ENCODE assay signal across 18 cellular contexts in genomic region chr7:112296416-112296815, GRCh38.
DNase-seq lines count a peak whose midpoint lies in the region; ATAC-seq, FAIRE-seq and TF ChIP-seq lines count a peak whose summit lies in the region.
"Had no signal": no experiment of that assay in that cellular context is flagged by ENCODE, and none has a peak within 500 bp of the region (broad histone marks: within the 10 kb centered on the region; RNA-seq: fewer than 3 reads in every experiment).

No MANE protein-coding gene starts in this region.

- peak; percentile 30 for FAIRE-seq in small intestine (lab: Jason Lieb, UNC)
- FAIRE-seq: H1 had no signal

- DNase-seq in DMS 273 (lab: John Stamatoyannopoulos, UW; ENCODE audit: unreplicated experiment), result peak; percentile 19
- DNase-seq in DMS 273 treated with DMSO at 0.1 percent for 48 hours (lab: John Stamatoyannopoulos, UW), result no peak
- DNase-seq in cardiac fibroblast (ENCODE audit: low read depth in 2 of 2), result peak; percentile 18 to 43
- DNase-seq in foreskin fibroblast, result peak; percentile 1 to 20
- no peak for DNase-seq in small intestine
- DNase-seq in midbrain (lab: John Stamatoyannopoulos, UW), result no peak
- DNase-seq in ascending aorta (ENCODE audit: low spot score in 2 of 2), result no peak
- DNase-seq: Calu3; CD4-positive, alpha-beta memory T cell; DMS79; NCI-H187; NCI-H446; NCI-H69; OCI-M1; SIG-M5 had no signal

- no peak overlapping the region for H3K4me3 ChIP-seq in cardiac fibroblast (replicated peaks in 1 of 2; ENCODE audit: low read depth in 2 of 2, low read length in 2 of 2)
- H3K4me3 ChIP-seq in foreskin fibroblast (ENCODE audit: low read depth in 1 of 2, low read length in 2 of 2), result no peak overlapping the region
- no peak overlapping the region for H3K4me3 ChIP-seq in small intestine (ENCODE audit: low read depth in 1 of 2, low read length in 2 of 2)
- H3K4me3 ChIP-seq in ascending aorta, result no peak overlapping the region

- H3K27me3 ChIP-seq in small intestine (ENCODE audit: control insufficient read depth in 2 of 2, insufficient read depth in 2 of 2, low read length in 2 of 2) (no peaks in the 10 kb centered on the region), ascending aorta (no peaks in the 10 kb centered on the region)

- intact Hi-C loops in ascending aorta (cut with DNase I), result no loop called here

- H3K9me3 ChIP-seq in small intestine (ENCODE audit: control insufficient read depth, low read depth), result no peaks in the 10 kb centered on the region
- no peaks in the 10 kb centered on the region for H3K9me3 ChIP-seq in ascending aorta

- H3K36me3 ChIP-seq in small intestine (ENCODE audit: control insufficient read depth in 2 of 2, insufficient read depth in 2 of 2, low read length in 2 of 2) (peaks cover 2% of the 10 kb centered on the region in 2 donors), ascending aorta (no peaks in the 10 kb centered on the region)

- TF ChIP-seq CTCF in cardiac fibroblast (IDR thresholded peaks at IDR 0.05; ENCODE audit: low read depth, low read length), result no peak
- TF ChIP-seq CTCF in foreskin fibroblast (IDR thresholded peaks at IDR 0.05; ENCODE audit: low read depth, low read length), result no peak
- no peak for TF ChIP-seq CTCF in ascending aorta (IDR thresholded peaks at IDR 0.05)

- H3K4me1 ChIP-seq in small intestine (ENCODE audit: control insufficient read depth in 2 of 2, insufficient read depth in 1 of 2, low read depth in 1 of 2, low read length in 1 of 2) (no peaks in the 10 kb centered on the region), ascending aorta (no peaks in the 10 kb centered on the region)

- 72 to 95% (median 93%) methylated on average over 1 of the region's 1 CpG for WGBS in small intestine, 3 donors

- H3K27ac ChIP-seq in small intestine (ENCODE audit: low read depth in 1 of 2, low read length in 1 of 2) (no peak overlapping the region), ascending aorta (no peak overlapping the region)
- H3K27ac ChIP-seq: 22Rv1 had no signal

- no peak for ATAC-seq in HG02970 (IDR thresholded peaks at IDR 0.05; ENCODE audit: low FRiP score, unreplicated experiment)

Comparison
In these comparisons a context has a peak if more than half of its experiments do, and no peak if none do; other contexts are left out.
1. DNase-seq: peak in DMS 273 (single experiment), cardiac fibroblast (2 of 2) and foreskin fibroblast (2 of 2); none in DMS 273 treated with DMSO at 0.1 percent for 48 hours (single experiment), small intestine (single experiment), midbrain (single experiment) and ascending aorta (0 of 2).